ENCODE assay signal across 9 cellular contexts in genomic region chr20:64223526-64224067, GRCh38. TPM values are rescaled to one million over a fixed set of nuclear protein-coding genes. Genes with fewer than 3 reads are reported as not detected.
DNase-seq lines count a peak whose midpoint lies in the region; TF ChIP-seq lines count a peak whose summit lies in the region.
"Had no signal": no experiment of that assay in that cellular context is flagged by ENCODE, and none has a peak within 500 bp of the region (broad histone marks: within the 10 kb centered on the region; RNA-seq: fewer than 3 reads in every experiment).

No MANE protein-coding gene starts in this region.

- no peak overlapping the region for H3K4me2 ChIP-seq in GM23248 (ENCODE audit: unreplicated experiment)
- peak overlapping the region; percentile 76 for H3K4me2 ChIP-seq in OCI-LY3 (ENCODE audit: low read length)

- H3K79me2 ChIP-seq in GM23248 (ENCODE audit: insufficient read depth) (no peaks in the 10 kb centered on the region), OCI-LY3 (ENCODE audit: low read length) (no peaks in the 10 kb centered on the region)

- in situ Hi-C loops in GM23248 (cut with MboI): no loop called here

- H2AFZ ChIP-seq in GM23248 (no peak overlapping the region), OCI-LY3 (ENCODE audit: low read depth, low read length) (peak overlapping the region; percentile 78; the same call in 1 of the 2 replicates)

- H3K9ac ChIP-seq in GM23248 (peak overlapping the region; percentile 55), OCI-LY3 (ENCODE audit: low read length) (peak overlapping the region; percentile 32; the same call in 1 of the 2 replicates)

- H3F3A ChIP-seq in GM23248 (ENCODE audit: insufficient read depth): peaks cover 8% of the 10 kb centered on the region

- TF ChIP-seq CTCF in OCI-LY3 (IDR thresholded peaks at IDR 0.05; ENCODE audit: low read depth, low read length): peak; percentile 56

- no peaks in the 10 kb centered on the region for H3K36me3 ChIP-seq in GM23248 (ENCODE audit: low read depth)
- H3K36me3 ChIP-seq in OCI-LY3 (replicated peaks; ENCODE audit: low read depth, low read length): no peaks in the 10 kb centered on the region

- H3K4me3 ChIP-seq in GM23248 (no peak overlapping the region), OCI-LY3 (ENCODE audit: low read length) (peak overlapping the region; percentile 60)

- H3K27ac ChIP-seq in GM23248 (peak overlapping the region; percentile 64), OCI-LY3 (ENCODE audit: low read length) (no peak overlapping the region)

- no peaks in the 10 kb centered on the region for H3K9me2 ChIP-seq in GM23248 (ENCODE audit: insufficient read depth)

- DNase-seq in GM23248 (no peak), glomerular visceral epithelial cell (ENCODE audit: extremely low spot score) (peak; percentile 79), renal cortical epithelial cell (ENCODE audit: low read depth) (peak; percentile 51), NCI-H446 treated with DMSO at 0.1 percent for 48 hours (lab: John Stamatoyannopoulos, UW) (no peak), inferior parietal cortex (ENCODE audit: extremely low spot score) (no peak)
- DNase-seq in stimulated activated naive CD4-positive, alpha-beta T cell (lab: John Stamatoyannopoulos, UW): no peak
- no peak for DNase-seq in activated effector memory CD4-positive, alpha-beta T cell treated with anti-CD3 and anti-CD28 coated beads, Interleukin-2, amount 50 U/mL, for 16 hours

- H4K20me1 ChIP-seq in GM23248 (ENCODE audit: insufficient read depth) (no peaks in the 10 kb centered on the region), OCI-LY3 (ENCODE audit: insufficient read depth, low read length) (no peaks in the 10 kb centered on the region)

- H3K4me1 ChIP-seq in GM23248 (ENCODE audit: insufficient read depth): peaks cover 18% of the 10 kb centered on the region
- peaks cover 11% of the 10 kb centered on the region for H3K4me1 ChIP-seq in OCI-LY3 (ENCODE audit: low read length)

- WGBS in GM23248 (ENCODE audit: low coverage in 1 of 2, low lambda C conversion rate in 2 of 2, missing lambda C conversion rate in 2 of 2), 2 experiments: 35 to 50% methylated on average over 13 of the region's 13 CpGs

- H3K27me3 ChIP-seq in GM23248 (replicated peaks; ENCODE audit: insufficient read depth) (peaks cover 19% of the 10 kb centered on the region), OCI-LY3 (ENCODE audit: low read depth, low read length) (peaks cover 27% of the 10 kb centered on the region)

- H3K9me3 ChIP-seq in GM23248 (ENCODE audit: low read depth) (no peaks in the 10 kb centered on the region), OCI-LY3 (ENCODE audit: insufficient read depth, low read length) (no peaks in the 10 kb centered on the region)

RNA-seq across cellular contexts. Expression of gene PCMTD2, which starts 32.0 kb away (rescaled TPM):
- 34.3 and 134 TPM in 2 replicates for total RNA-seq in GM23248 (2014; rRNA removed; shearing (Covaris generic))
- polyA plus RNA-seq in GM23248 (2016; fragmentation: Nextera tagmentation; extraction: Ambion mirVana): 16.6 and 21.1 TPM in 2 replicates
- total RNA-seq in renal cortical epithelial cell: 29.3 and 53.7 TPM in 2 replicates

RNA-seq across cellular contexts. Expression of gene MYT1, which starts 59.3 kb away (rescaled TPM):
- total RNA-seq in GM23248 (2014; rRNA removed; shearing (Covaris generic)): not detected in 2 replicates
- polyA plus RNA-seq in GM23248 (2016; fragmentation: Nextera tagmentation; extraction: Ambion mirVana): not detected in 2 replicates
- total RNA-seq in renal cortical epithelial cell: under 0.01 and 0.17 TPM in 2 replicates
- total RNA-seq: subcutaneous adipose tissue had no signal

Comparison
In these comparisons a context has a peak if more than half of its experiments do, and no peak if none do; other contexts are left out.
1. DNase-seq: peak in glomerular visceral epithelial cell (single experiment) and renal cortical epithelial cell (single experiment); none in GM23248 (single experiment), NCI-H446 treated with DMSO at 0.1 percent for 48 hours (single experiment), inferior parietal cortex (single experiment), stimulated activated naive CD4-positive, alpha-beta T cell (0 of 6) and activated effector memory CD4-positive, alpha-beta T cell treated with anti-CD3 and anti-CD28 coated beads, Interleukin-2, amount 50 U/mL, for 16 hours (single experiment).